In genomic region chr10:3723706-3724225, GRCh38 we compare ENCODE assay signal across 16 cellular contexts.
"Had no signal": no experiment of that assay in that cellular context is flagged by ENCODE, and none has a peak within 500 bp of the region (broad histone marks: within the 10 kb centered on the region; RNA-seq: fewer than 3 reads in every experiment).

No MANE protein-coding gene starts in this region.

- DNase-seq: activated CD4-positive, alpha-beta T cell treated with anti-CD3 and anti-CD28 coated beads, Interleukin-2, amount 10 ng/mL, durations not matched to agents 24 days and 14 days; activated CD8-positive, alpha-beta T cell treated with anti-CD3 and anti-CD28 coated beads, Interleukin-2, amount 10 ng/mL, durations not matched to agents 7 days and 5 days; activated gamma-delta T cell treated with Interleukin-2 at 50 U/mL for 16 hours; colonic mucosa; esophagus squamous epithelium; foreskin melanocyte; immature natural killer cell; kidney glomerular epithelial cell; left lung; natural killer cell; stimulated activated CD4-positive, alpha-beta T cell treated with anti-CD3 and anti-CD28 coated beads, Interleukin-4, amount 100 ng/mL, for 4 hours; stimulated activated naive CD8-positive, alpha-beta T cell treated with anti-CD3 and anti-CD28 coated beads, Interleukin-15, Interleukin-2, amounts not matched to agents 100 U/mL and 50 U/mL, for 24 hours; thyroid gland; upper lobe of right lung had no signal

- ATAC-seq: activated CD8-positive, alpha-beta T cell treated with anti-CD3 and anti-CD28 coated beads, Interleukin-2, amount 10 ng/mL, durations not matched to agents 7 days and 5 days; left lung; natural killer cell; stimulated activated naive CD8-positive, alpha-beta T cell treated with anti-CD3 and anti-CD28 coated beads, Interleukin-15, Interleukin-2, amounts not matched to agents 100 U/mL and 50 U/mL, for 24 hours; upper lobe of right lung had no signal

- H3K36me3 ChIP-seq: ascending aorta, colonic mucosa, esophagus squamous epithelium, left lung, prostate gland, thyroid gland, upper lobe of right lung had no signal

- H3K9me3 ChIP-seq: ascending aorta, colonic mucosa, esophagus squamous epithelium, left lung, prostate gland, thyroid gland, upper lobe of right lung had no signal

- H3K27me3 ChIP-seq: ascending aorta, colonic mucosa, esophagus squamous epithelium, left lung, thyroid gland, upper lobe of right lung had no signal

- H3K27ac ChIP-seq: ascending aorta, colonic mucosa, esophagus squamous epithelium, left lung, prostate gland, thyroid gland, upper lobe of right lung had no signal

- H3K4me3 ChIP-seq: ascending aorta, colonic mucosa, esophagus squamous epithelium, left lung, prostate gland, thyroid gland, upper lobe of right lung had no signal

- H3K4me1 ChIP-seq: ascending aorta, colonic mucosa, prostate gland, thyroid gland, upper lobe of right lung had no signal
